Comparison of ENCODE assay signal across 11 cellular contexts in genomic region chr5:139384591-139385051, GRCh38. TPM values are rescaled to one million over a fixed set of nuclear protein-coding genes. Genes with fewer than 3 reads are reported as not detected.
DNase-seq lines count a peak whose midpoint lies in the region; ATAC-seq and TF ChIP-seq lines count a peak whose summit lies in the region.
"Had no signal": no experiment of that assay in that cellular context is flagged by ENCODE, and none has a peak within 500 bp of the region (broad histone marks: within the 10 kb centered on the region; RNA-seq: fewer than 3 reads in every experiment).

No MANE protein-coding gene starts in this region.

- H3K27me3 ChIP-seq in right cardiac atrium (ENCODE audit: control insufficient read depth, insufficient read depth) (no peaks in the 10 kb centered on the region), stomach (no peaks in the 10 kb centered on the region)

- no peak for ATAC-seq in activated CD4-positive, alpha-beta T cell treated with anti-CD3 and anti-CD28 coated beads for 36 hours
- ATAC-seq in right cardiac atrium: no peak
- ATAC-seq: WTC11 had no signal

- WGBS in right cardiac atrium: 73% methylated on average over 9 of the region's 9 CpGs
- WGBS in stomach, 5 donors: 40 to 69% (median 60%) methylated on average over 9 of the region's 9 CpGs

- no peak for TF ChIP-seq CTCF in stomach (IDR thresholded peaks at IDR 0.05)

- no peak for TF ChIP-seq EP300 in stomach (IDR thresholded peaks at IDR 0.05)

- H3K4me1 ChIP-seq in right cardiac atrium (ENCODE audit: control insufficient read depth, insufficient read depth, low read length) (peaks cover 5% of the 10 kb centered on the region), stomach (peaks cover 31 to 54% (median 45%) of the 10 kb centered on the region in 4 donors)

- H3K27ac ChIP-seq in right cardiac atrium (ENCODE audit: low read length): peak overlapping the region; percentile 30
- peak overlapping the region; percentile 18 to 87 (median 77) for H3K27ac ChIP-seq in stomach

- CTCF ChIA-PET in activated CD4-positive, alpha-beta T cell treated with anti-CD3 and anti-CD28 coated beads for 36 hours (lab: Charles Lee): interaction anchor here (0.7 kb wide), 1 partner anchor 402 kb away, joined by 4 read pairs; no protein-coding TSS in a partner anchor

- H3K9me3 ChIP-seq in right cardiac atrium (ENCODE audit: control insufficient read depth, low read length) (no peaks in the 10 kb centered on the region), stomach (no peaks in the 10 kb centered on the region)

- peaks cover 32% of the 10 kb centered on the region for H3K4me1 Mint-ChIP-seq in activated CD4-positive, alpha-beta T cell treated with anti-CD3 and anti-CD28 coated beads for 36 hours

- POLR2A ChIA-PET in activated CD4-positive, alpha-beta T cell treated with anti-CD3 and anti-CD28 coated beads for 36 hours (lab: Charles Lee): interaction anchor here (1.4 kb wide), 1 partner anchor 11 kb away, joined by 3 read pairs; no protein-coding TSS in a partner anchor

- H3K4me3 Mint-ChIP-seq in activated CD4-positive, alpha-beta T cell treated with anti-CD3 and anti-CD28 coated beads for 36 hours: peak overlapping the region; percentile 61
- H3K4me3 Mint-ChIP-seq: WTC11 had no signal

- H3K4me3 ChIP-seq in right cardiac atrium (ENCODE audit: low read length) (peak overlapping the region; percentile 37), stomach (peak overlapping the region; percentile 36 to 47 (median 40))

- no peaks in the 10 kb centered on the region for H3K36me3 ChIP-seq in stomach

- H3K27ac Mint-ChIP-seq in activated CD4-positive, alpha-beta T cell treated with anti-CD3 and anti-CD28 coated beads for 36 hours: peak overlapping the region; percentile 58
- H3K27ac Mint-ChIP-seq: WTC11 had no signal

- no peaks in the 10 kb centered on the region for H3K27me3 Mint-ChIP-seq in activated CD4-positive, alpha-beta T cell treated with anti-CD3 and anti-CD28 coated beads for 36 hours

- no peak for TF ChIP-seq POLR2A in stomach (IDR thresholded peaks at IDR 0.05)

- H3K36me3 Mint-ChIP-seq in activated CD4-positive, alpha-beta T cell treated with anti-CD3 and anti-CD28 coated beads for 36 hours (ENCODE audit: low read depth): no peaks in the 10 kb centered on the region
- H3K36me3 Mint-ChIP-seq: WTC11 had no signal

- DNase-seq in activated CD4-positive, alpha-beta T cell treated with anti-CD3 and anti-CD28 coated beads for 36 hours: no peak
- DNase-seq in activated CD4-positive, alpha-beta T cell treated with anti-CD3 and anti-CD28 coated beads, Interleukin-2, amount 50 U/mL, for 48 hours: no peak
- peak; percentile 43 for DNase-seq in RPMI8226
- DNase-seq in right cardiac atrium: peak in 1 of 3 donors; percentile 24
- DNase-seq in stomach: no peak
- no peak for DNase-seq in NCI-H2081 (lab: John Stamatoyannopoulos, UW)
- no peak for DNase-seq in NK-92 treated with Interleukin-12 subunit alpha and Interleukin-12 subunit beta, amount 100 ng/mL, for 24 hours (lab: John Stamatoyannopoulos, UW)
- no peak for DNase-seq in stimulated activated CD8-positive, alpha-beta memory T cell treated with anti-CD3 and anti-CD28 coated beads, Interleukin-4, amount 100 ng/mL, for 48 hours
- DNase-seq: NCI-H2081 treated with DMSO at 0.1 percent for 48 hours had no signal

- intact Hi-C loops in activated CD4-positive, alpha-beta T cell treated with anti-CD3 and anti-CD28 coated beads for 36 hours (cut with DNase I, micrococcal nuclease): no loop called here
- intact Hi-C loops in right cardiac atrium (cut with DNase I) (no loop called here), stomach (cut with DNase I; ENCODE audit: low total_unique reads) (no loop called here)

- no peaks in the 10 kb centered on the region for H3K9me3 Mint-ChIP-seq in activated CD4-positive, alpha-beta T cell treated with anti-CD3 and anti-CD28 coated beads for 36 hours (ENCODE audit: low read depth)
- H3K9me3 Mint-ChIP-seq: WTC11 had no signal

RNA-seq across cellular contexts. Expression of gene SLC23A1, which starts 1.5 kb away (rescaled TPM):
- under 1 TPM; 0.43 to 0.53 TPM for total RNA-seq in activated CD4-positive, alpha-beta T cell treated with anti-CD3 and anti-CD28 coated beads for 36 hours
- total RNA-seq in right cardiac atrium (not detected), stomach (under 1 TPM in 1 of 5 donors, not detected in 4; 0.37 TPM)
- polyA plus RNA-seq in right cardiac atrium (0.18 TPM), stomach (not detected)
- total RNA-seq: dermis microvascular lymphatic vessel endothelial cell, WTC11 had no signal

RNA-seq across cellular contexts. Expression of gene MZB1, which starts 5.1 kb away (rescaled TPM):
- 1 to 10 TPM; 7.8 to 9.8 TPM for total RNA-seq in activated CD4-positive, alpha-beta T cell treated with anti-CD3 and anti-CD28 coated beads for 36 hours
- total RNA-seq in right cardiac atrium (1 to 10 TPM in 2 of 4 donors, under 1 TPM in 2; 0.70 to 1.8 (median 1.1) TPM), stomach (10 to 100 TPM in 1 of 5 donors, 1 to 10 TPM in 3, not detected in 1; 1.1 to 15.8 (median 1.5) TPM)
- polyA plus RNA-seq in right cardiac atrium (0.38 TPM), stomach (10 to 100 TPM in 2 of 3 donors, 1 to 10 TPM in 1; 7.6 to 14.1 (median 11.1) TPM)
- total RNA-seq: dermis microvascular lymphatic vessel endothelial cell had no signal

RNA-seq across cellular contexts. Expression of gene PROB1, which starts 10.3 kb away (rescaled TPM):
- 1 to 10 TPM; 3.2 TPM for total RNA-seq in activated CD4-positive, alpha-beta T cell treated with anti-CD3 and anti-CD28 coated beads for 36 hours
- 10 to 100 TPM; 24.8 to 38.5 (median 33.0) TPM for total RNA-seq in right cardiac atrium
- 22.2 TPM for polyA plus RNA-seq in right cardiac atrium
- total RNA-seq in stomach: under 1 TPM in 2 of 5 donors, not detected in 3; 0.73 to 0.89 TPM
- under 1 TPM; 0.55 to 0.76 (median 0.56) TPM for polyA plus RNA-seq in stomach

RNA-seq across cellular contexts. Expression of gene SPATA24, which starts 19.3 kb away (rescaled TPM):
- total RNA-seq in activated CD4-positive, alpha-beta T cell treated with anti-CD3 and anti-CD28 coated beads for 36 hours: 1 to 10 TPM; 4.6 to 5.9 TPM
- 10 to 100 TPM in 3 of 4 donors, 1 to 10 TPM in 1; 9.8 to 25.4 (median 14.4) TPM for total RNA-seq in right cardiac atrium
- 34.6 TPM for polyA plus RNA-seq in right cardiac atrium
- 1 to 10 TPM in 1 of 5 donors, under 1 TPM in 1, not detected in 3; 0.92 to 3.6 TPM for total RNA-seq in stomach
- 10 to 100 TPM in 1 of 3 donors, 1 to 10 TPM in 2; 5.4 to 10.1 (median 8.6) TPM for polyA plus RNA-seq in stomach

RNA-seq across cellular contexts. Expression of gene PAIP2, which starts 43.0 kb away (rescaled TPM):
- 100 to 1,000 TPM; 101 to 126 TPM for total RNA-seq in activated CD4-positive, alpha-beta T cell treated with anti-CD3 and anti-CD28 coated beads for 36 hours
- total RNA-seq in right cardiac atrium (100 to 1,000 TPM; 125 to 158 (median 142) TPM), stomach (10 to 100 TPM; 12.7 to 92.7 (median 51.3) TPM)
- polyA plus RNA-seq in right cardiac atrium (183 TPM), stomach (100 to 1,000 TPM in 1 of 3 donors, 10 to 100 TPM in 2; 57.5 to 104 (median 86.5) TPM)

Comparison
In these comparisons a context has a peak if more than half of its experiments do, and no peak if none do; other contexts are left out.
1. RNA of gene PROB1, which starts 10.3 kb away (total RNA-seq): 24.8 to 38.5 TPM in right cardiac atrium; 3.2 TPM in activated CD4-positive, alpha-beta T cell treated with anti-CD3 and anti-CD28 coated beads for 36 hours and 0.73 to 0.89 TPM in stomach; every median in the first group is over 4 times any median in the second.